11 cellular contexts compared by ENCODE assay signal in genomic region chr9:33304367-33304766, GRCh38.
"Had no signal": no experiment of that assay in that cellular context is flagged by ENCODE, and none has a peak within 500 bp of the region (broad histone marks: within the 10 kb centered on the region; RNA-seq: fewer than 3 reads in every experiment).

No MANE protein-coding gene starts in this region.

- DNase-seq: activated CD4-positive, alpha-beta memory T cell treated with anti-CD3 and anti-CD28 coated beads for 36 hours; activated CD4-positive, CD25-positive, alpha-beta regulatory T cell treated with anti-CD3 and anti-CD28 coated beads, Interleukin-2, amount 50 U/mL, for 72 hours; activated gamma-delta T cell; activated T-cell treated with anti-CD3 and anti-CD28 coated beads, Interleukin-2, amount 50 U/mL, for 4 hours; endodermal cell; hippocampal formation; kidney glomerular epithelial cell; retina; stimulated activated CD4-positive, alpha-beta T cell treated with anti-CD3 and anti-CD28 coated beads, Interleukin-15, amount 100 ng/mL, for 24 hours; stimulated activated CD4-positive, alpha-beta T cell treated with anti-CD3 and anti-CD28 coated beads, Interleukin-4, amount 100 ng/mL, for 4 hours; stomach had no signal

- ATAC-seq: activated T-cell treated with anti-CD3 and anti-CD28 coated beads, Interleukin-2, amount 50 U/mL, for 4 hours had no signal
